In genomic region chr7:127393370-127394058, GRCh38 we compare ENCODE assay signal across 8 cellular contexts. TPM values are rescaled to one million over a fixed set of nuclear protein-coding genes. Genes with fewer than 3 reads are reported as not detected.
DNase-seq lines count a peak whose midpoint lies in the region; ATAC-seq and TF ChIP-seq lines count a peak whose summit lies in the region.

No MANE protein-coding gene starts in this region.

- no peak for ATAC-seq in body of pancreas
- ATAC-seq in left colon = no peak
- no peak for ATAC-seq in GM19463 (IDR thresholded peaks at IDR 0.05; ENCODE audit: unreplicated experiment)

- H3K36me3 ChIP-seq in body of pancreas (replicated peaks in 1 of 2; ENCODE audit: insufficient read depth in 1 of 2, low read depth in 2 of 2) (no peaks in the 10 kb centered on the region), suprapubic skin (peaks cover 7% of the 10 kb centered on the region)

- no peak for TF ChIP-seq CTCF in body of pancreas (IDR thresholded peaks at IDR 0.05)
- TF ChIP-seq CTCF in suprapubic skin (IDR thresholded peaks at IDR 0.05) = no peak

- H3K27me3 ChIP-seq in body of pancreas (no peaks in the 10 kb centered on the region), suprapubic skin (no peaks in the 10 kb centered on the region)

- H3K27ac ChIP-seq in body of pancreas (peak overlapping the region; percentile 88 to 99 (median 97)), suprapubic skin (peak overlapping the region; percentile 98)

- peak; percentile 10 for DNase-seq in EL
- DNase-seq in NCI-H1105 treated with DMSO at 0.1 percent for 48 hours (lab: John Stamatoyannopoulos, UW) = peak; percentile 75
- peak; percentile 16 to 36 (median 30) for DNase-seq in body of pancreas
- peak; percentile 32 to 34 for DNase-seq in left colon
- DNase-seq in suprapubic skin (ENCODE audit: low spot score in 2 of 2) = peak; percentile 67 to 78
- no peak for DNase-seq in RKO (ENCODE audit: low spot score)
- DNase-seq in putamen (ENCODE audit: low spot score) = no peak

- H3K4me1 ChIP-seq in body of pancreas (peaks cover 20% of the 10 kb centered on the region), suprapubic skin (peaks cover 34% of the 10 kb centered on the region)

- WGBS in body of pancreas, 2 donors = 5% methylated on average over 28 of the region's 28 CpGs
- WGBS in suprapubic skin = 9% methylated on average over 28 of the region's 28 CpGs

- TF ChIP-seq POLR2A in body of pancreas (IDR thresholded peaks at IDR 0.05) (no peak), suprapubic skin (IDR thresholded peaks at IDR 0.05) (no peak)

- H3K9me3 ChIP-seq in body of pancreas = no peaks in the 10 kb centered on the region
- H3K9me3 ChIP-seq in suprapubic skin = no peaks in the 10 kb centered on the region

- intact Hi-C loops in body of pancreas (cut with DNase I) = no loop called here
- intact Hi-C loops in left colon (cut with DNase I, micrococcal nuclease) = no loop called here

- no peak for TF ChIP-seq EP300 in suprapubic skin (IDR thresholded peaks at IDR 0.05)

- H3K4me3 ChIP-seq in body of pancreas (peak overlapping the region; percentile 2 to 41), suprapubic skin (peak overlapping the region; percentile 99)

RNA-seq across cellular contexts. Expression of gene ZNF800, which starts 1.0 kb away (rescaled TPM):
- total RNA-seq in body of pancreas = 10 to 100 TPM; 20.0 to 23.7 TPM
- 10 to 100 TPM; 31.7 to 31.9 TPM for total RNA-seq in left colon
- 10 to 100 TPM; 41.7 to 57.3 (median 49.7) TPM for total RNA-seq in suprapubic skin

Comparison
In these comparisons a context has a peak if more than half of its experiments do, and no peak if none do; other contexts are left out.
1. DNase-seq: peak in EL (single experiment), NCI-H1105 treated with DMSO at 0.1 percent for 48 hours (single experiment), body of pancreas (4 of 4), left colon (2 of 2) and suprapubic skin (2 of 2); none in RKO (single experiment) and putamen (single experiment).